14 cellular contexts compared by ENCODE assay signal in genomic region chr15:68614621-68615035, GRCh38. TPM values are rescaled to one million over a fixed set of nuclear protein-coding genes. Genes with fewer than 3 reads are reported as not detected.
DNase-seq lines count a peak whose midpoint lies in the region; ATAC-seq and FAIRE-seq lines count a peak whose summit lies in the region.
"Had no signal": no experiment of that assay in that cellular context is flagged by ENCODE, and none has a peak within 500 bp of the region (broad histone marks: within the 10 kb centered on the region; RNA-seq: fewer than 3 reads in every experiment).

No MANE protein-coding gene starts in this region.

- H3K4me3 ChIP-seq in ACC112 (ENCODE audit: low read depth, low read length) = no peak overlapping the region
- H3K4me3 ChIP-seq: thoracic aorta had no signal

- ATAC-seq in left cardiac atrium = peak; percentile 41 to 62
- ATAC-seq: Panc1 had no signal

- no peak overlapping the region for H3K4me3 Mint-ChIP-seq in activated naive CD8-positive, alpha-beta T cell treated with anti-CD3 and anti-CD28 coated beads for 36 hours
- H3K4me3 Mint-ChIP-seq: memory B cell had no signal

- no peak overlapping the region for H3K27ac Mint-ChIP-seq in activated naive CD8-positive, alpha-beta T cell treated with anti-CD3 and anti-CD28 coated beads for 36 hours
- H3K27ac Mint-ChIP-seq: memory B cell had no signal

- peak; percentile 72 for DNase-seq in astrocyte of the hippocampus (ENCODE audit: low read depth, low spot score)
- peak; percentile 59 for DNase-seq in left cardiac atrium
- DNase-seq in nucleus accumbens (lab: John Stamatoyannopoulos, UW) = peak; percentile 55 to 100 (median 95)
- no peak for DNase-seq in activated naive CD8-positive, alpha-beta T cell treated with anti-CD3 and anti-CD28 coated beads for 36 hours
- no peak for DNase-seq in NCI-H748 treated with DMSO at 0.1 percent for 48 hours (lab: John Stamatoyannopoulos, UW)
- DNase-seq in cortex of kidney (lab: John Stamatoyannopoulos, UW) = no peak
- no peak for DNase-seq in HTR-8/SVneo (ENCODE audit: insufficient read length, low spot score)
- DNase-seq: activated gamma-delta T cell, NCI-H1417 had no signal

- H3K27me3 Mint-ChIP-seq in activated naive CD8-positive, alpha-beta T cell treated with anti-CD3 and anti-CD28 coated beads for 36 hours = peaks cover 7% of the 10 kb centered on the region

- H3K4me1 Mint-ChIP-seq in activated naive CD8-positive, alpha-beta T cell treated with anti-CD3 and anti-CD28 coated beads for 36 hours = no peaks in the 10 kb centered on the region
- H3K4me1 Mint-ChIP-seq: memory B cell had no signal

- peaks cover 66% of the 10 kb centered on the region for H3K4me1 ChIP-seq in ACC112 (ENCODE audit: control insufficient read depth, insufficient read depth, low read length, unreplicated experiment)

- no peaks in the 10 kb centered on the region for H3K9me3 Mint-ChIP-seq in activated naive CD8-positive, alpha-beta T cell treated with anti-CD3 and anti-CD28 coated beads for 36 hours
- H3K9me3 Mint-ChIP-seq: memory B cell had no signal

- peak overlapping the region; percentile 15; the same call in 1 of the 2 replicates for H3K27ac ChIP-seq in ACC112 (ENCODE audit: low read depth, low read length)
- H3K27ac ChIP-seq: thoracic aorta, VCaP had no signal

- no peaks in the 10 kb centered on the region for H3K36me3 Mint-ChIP-seq in activated naive CD8-positive, alpha-beta T cell treated with anti-CD3 and anti-CD28 coated beads for 36 hours
- H3K36me3 Mint-ChIP-seq: memory B cell had no signal

- intact Hi-C loops in left cardiac atrium (cut with DNase I) = no loop called here

- no peak for FAIRE-seq in HTR-8/SVneo (lab: Jason Lieb, UNC)

- H2AFZ ChIP-seq in ACC112 (ENCODE audit: low read length, unreplicated experiment) = no peak overlapping the region

- H3K27me3 ChIP-seq in ACC112 (ENCODE audit: insufficient read depth, low read length) = no peaks in the 10 kb centered on the region

- H3K36me3 ChIP-seq in ACC112 (ENCODE audit: insufficient read depth, low read length) = no peaks in the 10 kb centered on the region
- H3K36me3 ChIP-seq: thoracic aorta had no signal

- H3K79me2 ChIP-seq in ACC112 (ENCODE audit: control insufficient read depth, insufficient read depth, low read length, unreplicated experiment) = peaks cover 17% of the 10 kb centered on the region

RNA-seq across cellular contexts. Expression of gene CORO2B, which starts 35.8 kb away (rescaled TPM):
- 1 to 10 TPM; 8.5 to 8.9 TPM for total RNA-seq in left cardiac atrium
- not detected for total RNA-seq in activated naive CD8-positive, alpha-beta T cell treated with anti-CD3 and anti-CD28 coated beads for 36 hours

Comparison
In these comparisons a context has a peak if more than half of its experiments do, and no peak if none do; other contexts are left out.
1. DNase-seq: peak in astrocyte of the hippocampus (single experiment), left cardiac atrium (single experiment) and nucleus accumbens (56 of 56); none in activated naive CD8-positive, alpha-beta T cell treated with anti-CD3 and anti-CD28 coated beads for 36 hours (single experiment), NCI-H748 treated with DMSO at 0.1 percent for 48 hours (single experiment), cortex of kidney (single experiment) and HTR-8/SVneo (single experiment).
2. RNA of gene CORO2B, which starts 35.8 kb away (total RNA-seq): 8.5 to 8.9 TPM in left cardiac atrium; not detected in activated naive CD8-positive, alpha-beta T cell treated with anti-CD3 and anti-CD28 coated beads for 36 hours; every median in the first group is over 4 times any median in the second.